ENCODE assay signal across 8 cellular contexts in genomic region chr6:111692327-111693164, GRCh38.
DNase-seq lines count a peak whose midpoint lies in the region; ATAC-seq and TF ChIP-seq lines count a peak whose summit lies in the region.
"Had no signal": no experiment of that assay in that cellular context is flagged by ENCODE, and none has a peak within 500 bp of the region (broad histone marks: within the 10 kb centered on the region; RNA-seq: fewer than 3 reads in every experiment).

No MANE protein-coding gene starts in this region.

- H3K4me3 Mint-ChIP-seq in activated CD8-positive, alpha-beta T cell treated with anti-CD3 and anti-CD28 coated beads, Interleukin-2, amount 10 ng/mL, durations not matched to agents 7 days and 5 days: no peak overlapping the region

- peak; percentile 13 for DNase-seq in HK-2 (ENCODE audit: unreplicated experiment)
- no peak for DNase-seq in activated CD8-positive, alpha-beta T cell treated with anti-CD3 and anti-CD28 coated beads, Interleukin-2, amount 10 ng/mL, durations not matched to agents 7 days and 5 days
- peak; percentile 56 for DNase-seq in hepatocyte (ENCODE audit: low spot score)
- DNase-seq in HUDEP-2 (lab: John Stamatoyannopoulos, UW; ENCODE audit: unreplicated experiment in 76 of 76): no peak
- DNase-seq in mesenteric fat pad (ENCODE audit: low spot score): no peak
- DNase-seq: PC-3 had no signal

- no peaks in the 10 kb centered on the region for H3K9me3 Mint-ChIP-seq in activated CD8-positive, alpha-beta T cell treated with anti-CD3 and anti-CD28 coated beads, Interleukin-2, amount 10 ng/mL, durations not matched to agents 7 days and 5 days (ENCODE audit: insufficient read depth)

- no peak for ATAC-seq in activated CD8-positive, alpha-beta T cell treated with anti-CD3 and anti-CD28 coated beads, Interleukin-2, amount 10 ng/mL, durations not matched to agents 7 days and 5 days
- ATAC-seq in HG03432 (IDR thresholded peaks at IDR 0.05; ENCODE audit: unreplicated experiment): no peak

- H3K9ac ChIP-seq in skeletal muscle tissue (ENCODE audit: low read depth in 1 of 3, low read length in 3 of 3): peak overlapping the region in 2 of 3 donors; percentile 13 to 25

- no peaks in the 10 kb centered on the region for H3K36me3 ChIP-seq in hepatocyte (replicated peaks; ENCODE audit: insufficient read depth, low read depth)
- peaks cover 0 to 14% (median 6%) of the 10 kb centered on the region in 3 donors for H3K36me3 ChIP-seq in skeletal muscle tissue (ENCODE audit: control insufficient read depth in 3 of 3, insufficient read depth in 3 of 3, low read length in 3 of 3)

- H3K36me3 Mint-ChIP-seq in activated CD8-positive, alpha-beta T cell treated with anti-CD3 and anti-CD28 coated beads, Interleukin-2, amount 10 ng/mL, durations not matched to agents 7 days and 5 days (ENCODE audit: low read depth): peaks cover 74% of the 10 kb centered on the region

- H3K27ac ChIP-seq in hepatocyte (peak overlapping the region; percentile 54), skeletal muscle tissue (ENCODE audit: low read depth, low read length) (peak overlapping the region; percentile 26)

- CTCF ChIA-PET in activated CD8-positive, alpha-beta T cell treated with anti-CD3 and anti-CD28 coated beads, Interleukin-2, amount 10 ng/mL, durations not matched to agents 7 days and 5 days (lab: Charles Lee): interaction anchor here (1.0 to 1.3 kb wide), 3 partner anchors 10 to 351 kb away, joined by 4 to 5 read pairs (median 5); no protein-coding TSS in a partner anchor

- H3K9me2 ChIP-seq in hepatocyte (replicated peaks; ENCODE audit: insufficient read depth): no peaks in the 10 kb centered on the region

- H4K20me1 ChIP-seq in hepatocyte (ENCODE audit: insufficient read depth, poor library complexity, severe bottlenecking): no peaks in the 10 kb centered on the region

- H3K27me3 Mint-ChIP-seq in activated CD8-positive, alpha-beta T cell treated with anti-CD3 and anti-CD28 coated beads, Interleukin-2, amount 10 ng/mL, durations not matched to agents 7 days and 5 days (ENCODE audit: low read depth): no peaks in the 10 kb centered on the region

- peaks cover 21% of the 10 kb centered on the region for H3K4me1 Mint-ChIP-seq in activated CD8-positive, alpha-beta T cell treated with anti-CD3 and anti-CD28 coated beads, Interleukin-2, amount 10 ng/mL, durations not matched to agents 7 days and 5 days (ENCODE audit: low read depth)

- TF ChIP-seq CTCF in hepatocyte (IDR thresholded peaks at IDR 0.05; ENCODE audit: poor library complexity): no peak

- POLR2A ChIA-PET in activated CD8-positive, alpha-beta T cell treated with anti-CD3 and anti-CD28 coated beads, Interleukin-2, amount 10 ng/mL, durations not matched to agents 7 days and 5 days (lab: Charles Lee): no interaction called here

- H3K4me2 ChIP-seq in hepatocyte: no peak overlapping the region

- no peak overlapping the region for H2AFZ ChIP-seq in hepatocyte

- H3K79me2 ChIP-seq in hepatocyte: no peaks in the 10 kb centered on the region

- peak overlapping the region; percentile 53 for H3K27ac Mint-ChIP-seq in activated CD8-positive, alpha-beta T cell treated with anti-CD3 and anti-CD28 coated beads, Interleukin-2, amount 10 ng/mL, durations not matched to agents 7 days and 5 days

- H3K4me1 ChIP-seq in hepatocyte (ENCODE audit: insufficient read depth) (peaks cover 20% of the 10 kb centered on the region), skeletal muscle tissue (ENCODE audit: control insufficient read depth in 3 of 3, insufficient read depth in 3 of 3, low read length in 3 of 3) (peaks cover 19 to 34% (median 25%) of the 10 kb centered on the region in 3 donors)

- no peaks in the 10 kb centered on the region for H3K27me3 ChIP-seq in hepatocyte
- H3K27me3 ChIP-seq in skeletal muscle tissue (ENCODE audit: control insufficient read depth in 3 of 3, insufficient read depth in 3 of 3, low read length in 3 of 3): no peaks in the 10 kb centered on the region

- 71% methylated on average over 17 of the region's 17 CpGs for WGBS in hepatocyte (ENCODE audit: low lambda C conversion rate, missing lambda C conversion rate)

- H3K9me3 ChIP-seq in hepatocyte (ENCODE audit: low read depth): no peaks in the 10 kb centered on the region
- no peaks in the 10 kb centered on the region for H3K9me3 ChIP-seq in skeletal muscle tissue (ENCODE audit: control insufficient read depth in 3 of 3, low read length in 3 of 3)

- H3K4me3 ChIP-seq in hepatocyte: no peak overlapping the region
- H3K4me3 ChIP-seq in skeletal muscle tissue (ENCODE audit: low read length in 3 of 3): peak overlapping the region in 1 of 3 donors; percentile 35

Comparison
In these comparisons a context has a peak if more than half of its experiments do, and no peak if none do; other contexts are left out.
1. DNase-seq: peak in HK-2 (single experiment) and hepatocyte (single experiment); none in activated CD8-positive, alpha-beta T cell treated with anti-CD3 and anti-CD28 coated beads, Interleukin-2, amount 10 ng/mL, durations not matched to agents 7 days and 5 days (single experiment), HUDEP-2 (0 of 76) and mesenteric fat pad (single experiment).